In the genomic region with DNA sequence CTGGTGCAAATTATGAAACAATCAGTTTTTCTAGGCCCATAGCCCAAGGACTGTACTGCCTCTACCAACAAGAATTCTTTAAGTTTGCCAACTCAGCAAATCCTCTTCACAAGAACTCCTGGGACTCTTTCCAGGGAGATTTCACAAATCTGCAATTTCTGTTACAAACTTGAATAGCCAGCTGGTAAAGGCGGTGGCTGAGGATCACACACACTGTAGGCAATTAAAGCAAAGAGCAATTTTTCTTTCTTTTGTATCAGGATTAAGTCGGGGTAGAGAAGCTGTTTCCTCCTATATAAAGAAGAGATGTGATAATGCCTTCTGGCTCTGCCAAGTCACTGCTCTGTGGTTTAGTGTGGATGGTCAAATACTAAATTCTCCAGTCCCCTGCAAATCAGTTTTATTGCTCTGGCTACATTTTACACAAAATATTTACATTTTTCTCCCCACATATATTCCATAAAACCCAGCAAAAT, we compare ENCODE assay signal across 7 cellular contexts. TPM values are rescaled to one million over a fixed set of nuclear protein-coding genes. Genes with fewer than 3 reads are reported as not detected.
DNase-seq lines count a peak whose midpoint lies in the region; FAIRE-seq and TF ChIP-seq lines count a peak whose summit lies in the region.

No MANE protein-coding gene starts in this region.

- no peaks in the 10 kb centered on the region for H3K79me1 ChIP-seq in H9 (ENCODE audit: insufficient read depth, low read depth, low read length, poor library complexity, severe bottlenecking)

- H2AFZ ChIP-seq in H9 (ENCODE audit: low read length) = no peak overlapping the region
- H2AFZ ChIP-seq in endothelial cell of umbilical vein (ENCODE audit: low read depth, low read length) = no peak overlapping the region

- no peak overlapping the region for H2BK12ac ChIP-seq in H9 (ENCODE audit: insufficient read length, low read depth, low read length)

- POLR2A ChIA-PET in endothelial cell of umbilical vein (lab: Charles Lee) = no interaction called here

- no peak overlapping the region for H3K56ac ChIP-seq in H9 (ENCODE audit: insufficient read length, low read depth, low read length)

- H3K36me3 Mint-ChIP-seq in H9 (ENCODE audit: insufficient read depth in 1 of 3, low read depth in 3 of 3) (peaks cover 25 to 27% (median 27%) of the 10 kb centered on the region in 3 experiments), nephron progenitor cell (ENCODE audit: low read depth) (peaks cover 54% of the 10 kb centered on the region)

- H3K23me2 ChIP-seq in H9 (ENCODE audit: insufficient read length, low read depth, low read length, poor library complexity, severe bottlenecking) = no peaks in the 10 kb centered on the region

- H3K9ac ChIP-seq in H9 (ENCODE audit: extremely low read depth, insufficient read length, low read length) (no peak overlapping the region), endothelial cell of umbilical vein (replicated peaks; ENCODE audit: extremely low read depth, insufficient read depth, low read length) (no peak overlapping the region)

- no peak overlapping the region for H3T11ph ChIP-seq in H9 (ENCODE audit: low read length)

- H3K27ac Mint-ChIP-seq in H9 = no peak overlapping the region
- no peak overlapping the region for H3K27ac Mint-ChIP-seq in nephron progenitor cell

- no peak overlapping the region for H4K91ac ChIP-seq in H9 (ENCODE audit: insufficient read length, low read depth, low read length)

- no peak overlapping the region for H4K8ac ChIP-seq in H9 (replicated peaks; ENCODE audit: insufficient read length, low read depth, low read length)

- no peak overlapping the region for H2BK120ac ChIP-seq in H9 (ENCODE audit: low read depth, low read length, poor library complexity, severe bottlenecking)

- FAIRE-seq in endothelial cell of umbilical vein (lab: Jason Lieb, UNC) = no peak

- no peak overlapping the region for H3K18ac ChIP-seq in H9 (ENCODE audit: insufficient read length, low read depth, low read length)

- H2BK5ac ChIP-seq in H9 (ENCODE audit: insufficient read length, low read length) = no peak overlapping the region

- H3K9me1 ChIP-seq in endothelial cell of umbilical vein (replicated peaks; ENCODE audit: control insufficient read depth, extremely low read depth, insufficient read depth, low read length) = no peaks in the 10 kb centered on the region

- H3K9me3 ChIP-seq in H9 (ENCODE audit: control insufficient read depth, low read depth, low read length) (no peaks in the 10 kb centered on the region), endothelial cell of umbilical vein (replicated peaks; ENCODE audit: control insufficient read depth, insufficient read depth, low read length) (no peaks in the 10 kb centered on the region)

- dilution Hi-C loops in endothelial cell of umbilical vein (cut with MboI; ENCODE audit: extremely low pct_ligation_motif_present, low sequenced_read_pairs) = no loop called here

- H3K79me2 ChIP-seq in H9 (ENCODE audit: insufficient read depth, low read length) = peaks cover 5% of the 10 kb centered on the region; the same call in 1 of the 2 replicates
- H3K79me2 ChIP-seq in endothelial cell of umbilical vein (ENCODE audit: control insufficient read depth, insufficient read depth, low read length) = peaks cover 30% of the 10 kb centered on the region

- no peak overlapping the region for H3K23ac ChIP-seq in H9 (ENCODE audit: insufficient read length, low read depth, low read length)

- no peak overlapping the region for H2BK15ac ChIP-seq in H9 (ENCODE audit: low read depth, low read length)

- peak overlapping the region; percentile 37 for H3K4me2 ChIP-seq in H9 (ENCODE audit: insufficient read depth, insufficient read length, low read length)
- H3K4me2 ChIP-seq in endothelial cell of umbilical vein (ENCODE audit: insufficient read depth, low read length) = peak overlapping the region; percentile 53

- H3K27me3 ChIP-seq in H9 (ENCODE audit: insufficient read depth, low read length) (no peaks in the 10 kb centered on the region), endothelial cell of umbilical vein (ENCODE audit: control insufficient read depth in 2 of 2, insufficient read depth in 2 of 2, low read length in 2 of 2) (peaks cover 0 to 2% of the 10 kb centered on the region in 2 experiments)

- TF ChIP-seq POLR2A in endothelial cell of umbilical vein (IDR thresholded peaks at IDR 0.05; ENCODE audit: low read depth, low read length) = no peak

- no peak overlapping the region for H4K5ac ChIP-seq in H9 (ENCODE audit: insufficient read length, low read depth, low read length)

- DNase-seq in H9 (no peak), RPMI8226 (peak; percentile 63), endothelial cell of umbilical vein (ENCODE audit: low read depth, low spot score) (peak; percentile 46), nephron progenitor cell (no peak), SW 1271 (lab: John Stamatoyannopoulos, UW) (no peak), NCI-H1694 treated with DMSO at 0.1 percent for 48 hours (lab: John Stamatoyannopoulos, UW) (no peak), NCI-H1930 (lab: John Stamatoyannopoulos, UW) (no peak)

- TF ChIP-seq CTCF in H9 (conservative IDR thresholded peaks at IDR 0.05) = no peak
- TF ChIP-seq CTCF in endothelial cell of umbilical vein (IDR thresholded peaks at IDR 0.05; ENCODE audit: extremely low read depth in 1 of 2, insufficient read depth in 1 of 2, low read depth in 1 of 2, low read length in 2 of 2) = no peak
- no peak for TF ChIP-seq CTCF in nephron progenitor cell (IDR thresholded peaks at IDR 0.05)

- H3K4ac ChIP-seq in H9 (ENCODE audit: low read depth, low read length) = no peak overlapping the region

- H3K9me3 Mint-ChIP-seq in H9 = peaks cover 10 to 11% of the 10 kb centered on the region in 2 experiments; a peak in 4 of 5 replicates
- H3K9me3 Mint-ChIP-seq in nephron progenitor cell = peaks cover 28% of the 10 kb centered on the region

- WGBS in H9 (ENCODE audit: extremely low coverage, insufficient read length, low lambda C conversion rate) = no CpG with 5 or more reads among the region's 2 CpGs

- H2BK20ac ChIP-seq in H9 (ENCODE audit: low read depth, low read length, poor library complexity, severe bottlenecking) = no peak overlapping the region

- no TSS peak for BruUV-seq in endothelial cell of umbilical vein (replicated peaks; lab: Mats Ljungman, UMichigan)

- H3K4me1 ChIP-seq in H9 (ENCODE audit: insufficient read depth, low read length) (no peaks in the 10 kb centered on the region), endothelial cell of umbilical vein (ENCODE audit: control insufficient read depth, extremely low read depth, insufficient read depth, low read length) (peaks cover 21% of the 10 kb centered on the region)

- H3K4me3 Mint-ChIP-seq in H9 = peak overlapping the region; percentile 28 to 63; a peak in 4 of 5 replicates
- H3K4me3 Mint-ChIP-seq in nephron progenitor cell = peak overlapping the region; percentile 98

- H3K4me1 Mint-ChIP-seq in H9 (peaks cover 10 to 14% of the 10 kb centered on the region in 2 experiments), nephron progenitor cell (peaks cover 25% of the 10 kb centered on the region)

- no peaks in the 10 kb centered on the region for H3K36me3 ChIP-seq in endothelial cell of umbilical vein (ENCODE audit: control insufficient read depth in 2 of 2, extremely low read depth in 1 of 2, insufficient read depth in 2 of 2, low read length in 2 of 2)

- H3K27me3 Mint-ChIP-seq in H9 (ENCODE audit: low read depth) (no peaks in the 10 kb centered on the region; the same call in 1 of the 2 replicates), nephron progenitor cell (ENCODE audit: low read depth, poor library complexity) (peaks cover 8% of the 10 kb centered on the region)

- intact Hi-C loops in endothelial cell of umbilical vein (cut with micrococcal nuclease) = loop anchor here (5.0 kb wide), 1 partner anchor 216 kb away; no protein-coding TSS in a partner anchor

- no peak overlapping the region for H3K14ac ChIP-seq in H9 (ENCODE audit: insufficient read depth, low read length)

- H3K4me3 ChIP-seq in endothelial cell of umbilical vein (replicated peaks in 1 of 3; ENCODE audit: insufficient read depth in 1 of 3, low read depth in 1 of 3, low read length in 3 of 3) = peak overlapping the region in 1 of 3 experiments; percentile 66

- no peaks in the 10 kb centered on the region for H4K20me1 ChIP-seq in H9 (ENCODE audit: control insufficient read depth, insufficient read depth, insufficient read length)
- H4K20me1 ChIP-seq in endothelial cell of umbilical vein (replicated peaks; ENCODE audit: control insufficient read depth, extremely low read depth, insufficient read depth, low read length) = no peaks in the 10 kb centered on the region

- CTCF ChIA-PET in endothelial cell of umbilical vein (lab: Charles Lee) = interaction anchor here (1.4 kb wide), 1 partner anchor 66 kb away, joined by 6 read pairs; a partner anchor contains a TSS

- H3K27ac ChIP-seq in H9 (ENCODE audit: insufficient read length, low read depth, low read length) = no peak overlapping the region
- no peak overlapping the region for H3K27ac ChIP-seq in endothelial cell of umbilical vein (ENCODE audit: insufficient read depth, low read depth, low read length)

- no peak overlapping the region for H2AK5ac ChIP-seq in H9 (ENCODE audit: insufficient read length, low read length)

TF ChIP-seq in endothelial cell of umbilical vein, 7 proteins besides CTCF, POLR2A, EP300 and RAD21:
- TF ChIP-seq JUN (IDR thresholded peaks at IDR 0.05; ENCODE audit: borderline replicate concordance, insufficient read depth, insufficient read length, low read depth) (no peak), POLR2AphosphoS5 (IDR thresholded peaks at IDR 0.05; ENCODE audit: insufficient read depth, low read depth, low read length) (no peak), EZH2 (IDR thresholded peaks at IDR 0.05; ENCODE audit: borderline replicate concordance, low read depth, low read length, severe bottlenecking) (no peak), GATA2 (IDR thresholded peaks at IDR 0.05; ENCODE audit: insufficient read depth, insufficient read length, low read depth, low read length) (no peak)

RNA-seq across cellular contexts. Expression of a gene that starts 1.7 kb away (rescaled TPM):
- total RNA-seq in H9 (2021) = 55.0 and 56.6 TPM in 2 replicates
- 41.4 and 47.4 TPM in 2 replicates for total RNA-seq in endothelial cell of umbilical vein
- 15.2 and 25.5 TPM in 2 replicates for polyA plus RNA-seq in endothelial cell of umbilical vein
- 20.5 and 21.0 TPM in 2 replicates for polyA plus RNA-seq in endothelial cell of umbilical vein (2011; cell fraction: cytosol; rRNA removed)
- polyA plus RNA-seq in endothelial cell of umbilical vein (2011; cell fraction: nucleus; rRNA removed) = 17.6 and 34.4 TPM in 2 replicates
- 30.4 and 50.8 TPM in 2 replicates for polyA plus RNA-seq in endothelial cell of umbilical vein (2012)
- polyA minus RNA-seq in endothelial cell of umbilical vein = 17.4 and 25.9 TPM in 2 replicates
- 57.5 TPM for polyA minus RNA-seq in endothelial cell of umbilical vein (2011; cell fraction: cytosol; rRNA and poly(A)+ RNA removed)
- polyA minus RNA-seq in endothelial cell of umbilical vein (2011; cell fraction: nucleus; rRNA and poly(A)+ RNA removed) = 7.9 and 15.1 TPM in 2 replicates

Comparison
In these comparisons a context has a peak if more than half of its experiments do, and no peak if none do; other contexts are left out.
1. DNase-seq: peak in RPMI8226 (single experiment) and endothelial cell of umbilical vein (single experiment); none in H9 (single experiment), nephron progenitor cell (single experiment), SW 1271 (0 of 2), NCI-H1694 treated with DMSO at 0.1 percent for 48 hours (single experiment) and NCI-H1930 (0 of 2).